In genomic region chr3:194326192-194327029, GRCh38 we compare ENCODE assay signal across 20 cellular contexts. TPM values are rescaled to one million over a fixed set of nuclear protein-coding genes. Genes with fewer than 3 reads are reported as not detected.
DNase-seq lines count a peak whose midpoint lies in the region; ATAC-seq and TF ChIP-seq lines count a peak whose summit lies in the region.
"Had no signal": no experiment of that assay in that cellular context is flagged by ENCODE, and none has a peak within 500 bp of the region (broad histone marks: within the 10 kb centered on the region; RNA-seq: fewer than 3 reads in every experiment).

No MANE protein-coding gene starts in this region.

- CTCF ChIA-PET in activated naive CD4-positive, alpha-beta T cell treated with anti-CD3 and anti-CD28 coated beads, Interleukin-2, amount 10 ng/mL, durations not matched to agents 7 days and 5 days (lab: Charles Lee), result interaction anchor here (1.1 kb wide), 1 partner anchor 661 kb away, joined by 4 read pairs; no protein-coding TSS in a partner anchor

- DNase-seq in activated naive CD4-positive, alpha-beta T cell treated with anti-CD3 and anti-CD28 coated beads, Interleukin-2, amount 10 ng/mL, durations not matched to agents 7 days and 5 days, result peak; percentile 32
- no peak for DNase-seq in activated naive CD4-positive, alpha-beta T cell treated with anti-CD3 and anti-CD28 coated beads, Interleukin-2, amount 50 U/mL, for 16 hours
- peak; percentile 53 for DNase-seq in MG63
- DNase-seq in fibroblast of lung (ENCODE audit: low read depth in 2 of 2), result peak; percentile 54 to 58
- no peak for DNase-seq in aorta
- DNase-seq in progenitor cell of endocrine pancreas (ENCODE audit: low spot score, unreplicated experiment), result no peak
- DNase-seq: NCI-H146; NCI-H524; stimulated activated naive B cell treated with anti-CD40 and anti-IgM and Interleukin-4, amounts not matched to agents 10 μg/mL and 1 μg/mL and 100 μg/mL, for 72 hours; T-cell had no signal

- H3K27ac ChIP-seq in fibroblast of lung (ENCODE audit: insufficient read depth, low read length) (no peak overlapping the region), thymus (ENCODE audit: low read depth) (peak overlapping the region; percentile 47), aorta (ENCODE audit: low read depth in 1 of 2, low read length in 2 of 2) (no peak overlapping the region)
- H3K27ac ChIP-seq: KMS-11 had no signal

- H3K36me3 Mint-ChIP-seq in activated naive CD4-positive, alpha-beta T cell treated with anti-CD3 and anti-CD28 coated beads, Interleukin-2, amount 10 ng/mL, durations not matched to agents 7 days and 5 days, result no peaks in the 10 kb centered on the region
- no peaks in the 10 kb centered on the region for H3K36me3 Mint-ChIP-seq in progenitor cell of endocrine pancreas (ENCODE audit: insufficient read depth)
- H3K36me3 Mint-ChIP-seq: stimulated activated naive B cell treated with anti-CD40 and anti-IgM and Interleukin-4, amounts not matched to agents 10 μg/mL and 1 μg/mL and 100 μg/mL, for 72 hours; T-cell had no signal

- no peaks in the 10 kb centered on the region for H4K20me1 ChIP-seq in fibroblast of lung (ENCODE audit: control insufficient read depth, extremely low read depth, insufficient read depth, low read length)

- 85% methylated on average over 15 of the region's 15 CpGs for WGBS in thymus
- 57 to 65% methylated on average over 15 of the region's 15 CpGs for WGBS in aorta, 2 donors

- no peak for ATAC-seq in GM18870 (IDR thresholded peaks at IDR 0.05; ENCODE audit: unreplicated experiment)
- no peak for ATAC-seq in aorta (ENCODE audit: low FRiP score)
- ATAC-seq: activated CD4-positive, CD25-positive, alpha-beta regulatory T cell treated with anti-CD3 and anti-CD28 coated beads, Interleukin-2, amount 50 U/mL, for 24 hours; Panc1; stimulated activated naive B cell treated with anti-CD40 and anti-IgM and Interleukin-4, amounts not matched to agents 10 μg/mL and 1 μg/mL and 100 μg/mL, for 72 hours; T-cell had no signal

- peaks cover 13% of the 10 kb centered on the region for H3K4me1 ChIP-seq in fibroblast of lung (ENCODE audit: control insufficient read depth, extremely low read depth, insufficient read depth, low read length)
- no peaks in the 10 kb centered on the region for H3K4me1 ChIP-seq in thymus (ENCODE audit: control insufficient read depth, insufficient read depth, low read length)
- H3K4me1 ChIP-seq in aorta (ENCODE audit: control insufficient read depth in 1 of 2, insufficient read depth in 2 of 2, low read length in 2 of 2), result no peaks in the 10 kb centered on the region

- no peak overlapping the region for H2AFZ ChIP-seq in fibroblast of lung (ENCODE audit: low read length)

- no peaks in the 10 kb centered on the region for H3K9me3 Mint-ChIP-seq in activated naive CD4-positive, alpha-beta T cell treated with anti-CD3 and anti-CD28 coated beads, Interleukin-2, amount 10 ng/mL, durations not matched to agents 7 days and 5 days
- no peaks in the 10 kb centered on the region for H3K9me3 Mint-ChIP-seq in progenitor cell of endocrine pancreas (ENCODE audit: low read depth)
- H3K9me3 Mint-ChIP-seq: neural crest cell; stimulated activated naive B cell treated with anti-CD40 and anti-IgM and Interleukin-4, amounts not matched to agents 10 μg/mL and 1 μg/mL and 100 μg/mL, for 72 hours; T-cell had no signal

- peaks cover 22% of the 10 kb centered on the region for H3K27me3 Mint-ChIP-seq in activated naive CD4-positive, alpha-beta T cell treated with anti-CD3 and anti-CD28 coated beads, Interleukin-2, amount 10 ng/mL, durations not matched to agents 7 days and 5 days
- peaks cover 3% of the 10 kb centered on the region for H3K27me3 Mint-ChIP-seq in progenitor cell of endocrine pancreas

- H3K4me2 ChIP-seq in fibroblast of lung (ENCODE audit: extremely low read depth, insufficient read depth, low read length), result no peak overlapping the region
- H3K4me2 ChIP-seq: KMS-11 had no signal

- H3K4me3 Mint-ChIP-seq in activated naive CD4-positive, alpha-beta T cell treated with anti-CD3 and anti-CD28 coated beads, Interleukin-2, amount 10 ng/mL, durations not matched to agents 7 days and 5 days, result no peak overlapping the region
- H3K4me3 Mint-ChIP-seq in progenitor cell of endocrine pancreas (ENCODE audit: low read depth), result no peak overlapping the region
- H3K4me3 Mint-ChIP-seq: neural crest cell; stimulated activated naive B cell treated with anti-CD40 and anti-IgM and Interleukin-4, amounts not matched to agents 10 μg/mL and 1 μg/mL and 100 μg/mL, for 72 hours; T-cell had no signal

- no peak overlapping the region for H3K9ac ChIP-seq in fibroblast of lung (ENCODE audit: insufficient read depth, low read length)
- H3K9ac ChIP-seq: KMS-11 had no signal

- H3K4me1 Mint-ChIP-seq in activated naive CD4-positive, alpha-beta T cell treated with anti-CD3 and anti-CD28 coated beads, Interleukin-2, amount 10 ng/mL, durations not matched to agents 7 days and 5 days, result peaks cover 11% of the 10 kb centered on the region
- peaks cover 28% of the 10 kb centered on the region for H3K4me1 Mint-ChIP-seq in progenitor cell of endocrine pancreas (ENCODE audit: low read depth)
- H3K4me1 Mint-ChIP-seq: neural crest cell; stimulated activated naive B cell treated with anti-CD40 and anti-IgM and Interleukin-4, amounts not matched to agents 10 μg/mL and 1 μg/mL and 100 μg/mL, for 72 hours had no signal

- H3K27me3 ChIP-seq in MG63 (no peaks in the 10 kb centered on the region; the same call in 1 of the 2 replicates), fibroblast of lung (ENCODE audit: control insufficient read depth, insufficient read depth, low read length) (no peaks in the 10 kb centered on the region), thymus (ENCODE audit: control insufficient read depth, insufficient read depth) (peaks cover 2% of the 10 kb centered on the region), aorta (ENCODE audit: control insufficient read depth in 1 of 2, insufficient read depth in 2 of 2, low read length in 1 of 2) (no peaks in the 10 kb centered on the region)

- no peaks in the 10 kb centered on the region for H3K79me2 ChIP-seq in fibroblast of lung (ENCODE audit: control insufficient read depth, insufficient read depth, low read length)

- intact Hi-C loops in aorta (cut with DNase I), result no loop called here

- H3K4me3 ChIP-seq in MG63, result no peak overlapping the region
- no peak overlapping the region for H3K4me3 ChIP-seq in fibroblast of lung (replicated peaks in 1 of 4; ENCODE audit: control extremely low read depth in 1 of 4, insufficient read depth in 1 of 4, low read depth in 3 of 4, low read length in 4 of 4)
- H3K4me3 ChIP-seq in thymus (ENCODE audit: low read length), result no peak overlapping the region
- no peak overlapping the region for H3K4me3 ChIP-seq in aorta (ENCODE audit: low read length in 2 of 2)

- H3K9me3 ChIP-seq in MG63 (0 out of 2 replicates have a peak, but pooled peaks cover 2% of the 10 kb centered on the region), fibroblast of lung (ENCODE audit: control insufficient read depth, insufficient read depth, low read depth, low read length) (no peaks in the 10 kb centered on the region), thymus (ENCODE audit: control insufficient read depth) (peaks cover 6% of the 10 kb centered on the region), aorta (ENCODE audit: control insufficient read depth, low read length) (no peaks in the 10 kb centered on the region)

- TF ChIP-seq CTCF in fibroblast of lung (conservative IDR thresholded peaks at IDR 0.05 in 1 of 2, IDR thresholded peaks at IDR 0.05 in 1 of 2; ENCODE audit: low read depth in 1 of 2, low read length in 2 of 2) (no peak), progenitor cell of endocrine pancreas (IDR thresholded peaks at IDR 0.05; ENCODE audit: unreplicated experiment) (no peak)

- H3K36me3 ChIP-seq in MG63, result no peaks in the 10 kb centered on the region
- H3K36me3 ChIP-seq in fibroblast of lung (ENCODE audit: control insufficient read depth, insufficient read depth, low read length), result no peaks in the 10 kb centered on the region
- no peaks in the 10 kb centered on the region for H3K36me3 ChIP-seq in thymus (ENCODE audit: control insufficient read depth, insufficient read depth)
- no peaks in the 10 kb centered on the region for H3K36me3 ChIP-seq in aorta (ENCODE audit: control insufficient read depth in 1 of 2, insufficient read depth in 2 of 2, low read length in 1 of 2)

- H3K27ac Mint-ChIP-seq in activated naive CD4-positive, alpha-beta T cell treated with anti-CD3 and anti-CD28 coated beads, Interleukin-2, amount 10 ng/mL, durations not matched to agents 7 days and 5 days, result no peak overlapping the region
- H3K27ac Mint-ChIP-seq in progenitor cell of endocrine pancreas, result no peak overlapping the region
- H3K27ac Mint-ChIP-seq: stimulated activated naive B cell treated with anti-CD40 and anti-IgM and Interleukin-4, amounts not matched to agents 10 μg/mL and 1 μg/mL and 100 μg/mL, for 72 hours; T-cell had no signal

RNA-seq across cellular contexts. Expression of gene CPN2, which starts 24.7 kb away (rescaled TPM):
- not detected in 2 replicates for total RNA-seq in MG63 (2014; rRNA removed; shearing (Covaris generic); ENCODE audit: low replicate concordance)
- total RNA-seq in fibroblast of lung (not detected in 2 replicates), aorta (not detected), progenitor cell of endocrine pancreas (not detected in 2 replicates)
- polyA plus RNA-seq in fibroblast of lung (not detected in 2 replicates), thymus (0.07 TPM), aorta (not detected)
- not detected in 2 replicates for polyA plus RNA-seq in fibroblast of lung (2012)
- polyA minus RNA-seq in fibroblast of lung (ENCODE audit: low replicate concordance), result not detected in 2 replicates
- total RNA-seq: Caco-2, epithelial cell of proximal tubule, H4, neural crest cell, ureter had no signal

RNA-seq across cellular contexts. Expression of gene LRRC15, which starts 43.1 kb away (rescaled TPM):
- 0.07 and 0.49 TPM in 2 replicates for total RNA-seq in MG63 (2014; rRNA removed; shearing (Covaris generic); ENCODE audit: low replicate concordance)
- total RNA-seq in fibroblast of lung (1.3 and 2.3 TPM in 2 replicates), aorta (under 1 TPM; 0.06 to 0.54 TPM), progenitor cell of endocrine pancreas (not detected in 2 replicates)
- polyA plus RNA-seq in fibroblast of lung (0.58 and 0.91 TPM in 2 replicates), thymus (0.55 TPM), aorta (not detected)
- polyA plus RNA-seq in fibroblast of lung (2012), result 1.5 and 1.8 TPM in 2 replicates
- polyA minus RNA-seq in fibroblast of lung (ENCODE audit: low replicate concordance), result 5.1 and 6.2 TPM in 2 replicates
- total RNA-seq: epithelial cell of proximal tubule, neural crest cell, T-cell had no signal

Comparison
In these comparisons a context has a peak if more than half of its experiments do, and no peak if none do; other contexts are left out.
1. DNase-seq: peak in activated naive CD4-positive, alpha-beta T cell treated with anti-CD3 and anti-CD28 coated beads, Interleukin-2, amount 10 ng/mL, durations not matched to agents 7 days and 5 days (single experiment), MG63 (single experiment) and fibroblast of lung (2 of 2); none in activated naive CD4-positive, alpha-beta T cell treated with anti-CD3 and anti-CD28 coated beads, Interleukin-2, amount 50 U/mL, for 16 hours (single experiment), aorta (0 of 2) and progenitor cell of endocrine pancreas (single experiment).